In genomic region chr7:3791327-3791726, GRCh38 we compare ENCODE assay signal across 24 cellular contexts.
"Had no signal": no experiment of that assay in that cellular context is flagged by ENCODE, and none has a peak within 500 bp of the region (broad histone marks: within the 10 kb centered on the region; RNA-seq: fewer than 3 reads in every experiment).

No MANE protein-coding gene starts in this region.

- ATAC-seq: effector memory CD8-positive, alpha-beta T cell; left lobe of liver; mucosa of descending colon; naive thymus-derived CD8-positive, alpha-beta T cell; right cardiac atrium; stimulated activated naive B cell treated with anti-CD40 and anti-IgM and Interleukin-4, amounts not matched to agents 10 μg/mL and 1 μg/mL and 100 μg/mL, for 72 hours had no signal

- H3K27ac ChIP-seq: ovary, psoas muscle, sigmoid colon, skin epidermis, thoracic aorta, tibial nerve, upper lobe of left lung, uterus had no signal

- H3K27me3 ChIP-seq: ovary, sigmoid colon, tibial nerve, upper lobe of left lung, uterus had no signal

- H3K4me3 ChIP-seq: lung, mucosa of descending colon, ovary, psoas muscle, sigmoid colon, skin epidermis, thoracic aorta, tibial nerve, upper lobe of left lung, uterus had no signal

- H3K4me1 ChIP-seq: psoas muscle, tibial nerve, upper lobe of left lung, uterus had no signal

- H3K36me3 ChIP-seq: ovary, sigmoid colon, thoracic aorta, tibial nerve, upper lobe of left lung, uterus had no signal

- DNase-seq: cortex of kidney; effector memory CD8-positive, alpha-beta T cell; erythroblast; head of caudate nucleus; kidney; mucosa of descending colon; naive thymus-derived CD8-positive, alpha-beta T cell; nephron progenitor cell; nucleus accumbens; ovary; posterior cingulate gyrus; psoas muscle; right cardiac atrium; sigmoid colon; stimulated activated CD4-positive, alpha-beta T cell treated with anti-CD3 and anti-CD28 coated beads, Interleukin-15, amount 100 ng/mL, for 24 hours; stimulated activated CD4-positive, alpha-beta T cell treated with anti-CD3 and anti-CD28 coated beads, Interleukin-2, amount 100 ng/mL, for 48 hours; stimulated activated naive B cell treated with anti-CD40 and anti-IgM and Interleukin-4, amounts not matched to agents 10 μg/mL and 1 μg/mL and 100 μg/mL, for 72 hours; upper lobe of left lung; uterus had no signal

- H3K9me3 ChIP-seq: mucosa of descending colon, ovary, psoas muscle, sigmoid colon, thoracic aorta, tibial nerve, upper lobe of left lung, uterus had no signal
